6 cellular contexts compared by ENCODE assay signal in genomic region chr1:2550309-2550861, GRCh38. TPM values are rescaled to one million over a fixed set of nuclear protein-coding genes. Genes with fewer than 3 reads are reported as not detected.
"Had no signal": no experiment of that assay in that cellular context is flagged by ENCODE, and none has a peak within 500 bp of the region (broad histone marks: within the 10 kb centered on the region; RNA-seq: fewer than 3 reads in every experiment).

No MANE protein-coding gene starts in this region.

RNA-seq across cellular contexts. Expression of gene HES5, which starts 20.3 kb away (rescaled TPM):
- total RNA-seq: breast epithelium, chondrocyte, myocyte, SJSA1, vagina had no signal
- polyA plus RNA-seq: aorta had no signal
